Comparison of ENCODE assay signal across 19 cellular contexts in the genomic region with DNA sequence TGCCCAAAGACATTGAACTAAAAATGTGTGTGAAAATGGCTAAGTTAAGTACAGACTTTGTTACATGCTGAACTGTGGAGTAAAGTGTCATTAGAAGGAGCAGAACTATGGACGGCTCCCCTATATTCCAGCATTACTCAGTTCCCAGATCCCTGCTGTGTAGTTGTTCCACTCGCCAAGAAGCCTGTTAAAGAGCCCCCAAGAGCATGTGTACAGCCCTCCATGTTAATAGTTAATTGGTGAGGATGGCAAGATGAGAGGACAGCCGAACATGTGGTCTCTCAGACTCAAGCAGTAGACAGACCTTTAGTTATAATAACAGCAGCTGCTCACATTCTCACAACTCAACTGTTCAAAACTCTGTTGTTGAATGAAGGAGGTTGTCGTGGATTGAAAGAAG.
"Had no signal": no experiment of that assay in that cellular context is flagged by ENCODE, and none has a peak within 500 bp of the region (broad histone marks: within the 10 kb centered on the region; RNA-seq: fewer than 3 reads in every experiment).

No MANE protein-coding gene starts in this region.

- H3K4me3 Mint-ChIP-seq: activated naive CD8-positive, alpha-beta T cell treated with anti-CD3 and anti-CD28 coated beads for 36 hours; effector memory CD8-positive, alpha-beta T cell; immature natural killer cell; neural crest cell; stimulated activated effector memory CD8-positive, alpha-beta T cell treated with anti-CD3 and anti-CD28 coated beads, Interleukin-12 subunit alpha, Interleukin-12 subunit beta, amount 100 ng/mL, for 72 hours had no signal

- H3K4me1 Mint-ChIP-seq: activated naive CD8-positive, alpha-beta T cell treated with anti-CD3 and anti-CD28 coated beads for 36 hours; immature natural killer cell; stimulated activated effector memory CD8-positive, alpha-beta T cell treated with anti-CD3 and anti-CD28 coated beads, Interleukin-12 subunit alpha, Interleukin-12 subunit beta, amount 100 ng/mL, for 72 hours had no signal

- H3K27me3 ChIP-seq: esophagus squamous epithelium, ovary, right lobe of liver, stomach, vagina had no signal

- H3K27me3 Mint-ChIP-seq: activated naive CD8-positive, alpha-beta T cell treated with anti-CD3 and anti-CD28 coated beads for 36 hours; effector memory CD8-positive, alpha-beta T cell had no signal

- H3K4me2 ChIP-seq: smooth muscle cell had no signal

- H3K36me3 Mint-ChIP-seq: stimulated activated effector memory CD8-positive, alpha-beta T cell treated with anti-CD3 and anti-CD28 coated beads, Interleukin-12 subunit alpha, Interleukin-12 subunit beta, amount 100 ng/mL, for 72 hours had no signal

- H3K27ac Mint-ChIP-seq: activated naive CD8-positive, alpha-beta T cell treated with anti-CD3 and anti-CD28 coated beads for 36 hours; effector memory CD8-positive, alpha-beta T cell; stimulated activated effector memory CD8-positive, alpha-beta T cell treated with anti-CD3 and anti-CD28 coated beads, Interleukin-12 subunit alpha, Interleukin-12 subunit beta, amount 100 ng/mL, for 72 hours had no signal

- DNase-seq: activated CD4-positive, alpha-beta T cell treated with anti-CD3 and anti-CD28 coated beads for 1 hour; activated gamma-delta T cell treated with Interleukin-2 at 50 U/mL for 16 hours; activated naive CD8-positive, alpha-beta T cell treated with anti-CD3 and anti-CD28 coated beads for 36 hours; amniotic stem cell; effector memory CD8-positive, alpha-beta T cell; esophagus squamous epithelium; immature natural killer cell; kidney glomerular epithelial cell; left ventricle myocardium superior; ovary; right lobe of liver; stimulated activated CD4-positive, alpha-beta T cell treated with anti-CD3 and anti-CD28 coated beads, Interleukin-4, amount 100 ng/mL, for 1 hour; stomach; trophoblast cell; WERI-Rb-1 had no signal

- H3K4me1 ChIP-seq: esophagus squamous epithelium, vagina had no signal

- H3K9me3 Mint-ChIP-seq: activated naive CD8-positive, alpha-beta T cell treated with anti-CD3 and anti-CD28 coated beads for 36 hours; effector memory CD8-positive, alpha-beta T cell; immature natural killer cell; neural crest cell; stimulated activated effector memory CD8-positive, alpha-beta T cell treated with anti-CD3 and anti-CD28 coated beads, Interleukin-12 subunit alpha, Interleukin-12 subunit beta, amount 100 ng/mL, for 72 hours had no signal

- H3K36me3 ChIP-seq: esophagus squamous epithelium, ovary, right lobe of liver, stomach, vagina, WERI-Rb-1 had no signal

- H3K4me3 ChIP-seq: esophagus squamous epithelium, ovary, right lobe of liver, smooth muscle cell, stomach, vagina had no signal

- H3K9me3 ChIP-seq: esophagus squamous epithelium, ovary, right lobe of liver, stomach, vagina had no signal

- H3K27ac ChIP-seq: esophagus squamous epithelium, ovary, right lobe of liver, stomach, vagina, WERI-Rb-1 had no signal
